Comparison of ENCODE assay signal across 8 cellular contexts in the genomic region with DNA sequence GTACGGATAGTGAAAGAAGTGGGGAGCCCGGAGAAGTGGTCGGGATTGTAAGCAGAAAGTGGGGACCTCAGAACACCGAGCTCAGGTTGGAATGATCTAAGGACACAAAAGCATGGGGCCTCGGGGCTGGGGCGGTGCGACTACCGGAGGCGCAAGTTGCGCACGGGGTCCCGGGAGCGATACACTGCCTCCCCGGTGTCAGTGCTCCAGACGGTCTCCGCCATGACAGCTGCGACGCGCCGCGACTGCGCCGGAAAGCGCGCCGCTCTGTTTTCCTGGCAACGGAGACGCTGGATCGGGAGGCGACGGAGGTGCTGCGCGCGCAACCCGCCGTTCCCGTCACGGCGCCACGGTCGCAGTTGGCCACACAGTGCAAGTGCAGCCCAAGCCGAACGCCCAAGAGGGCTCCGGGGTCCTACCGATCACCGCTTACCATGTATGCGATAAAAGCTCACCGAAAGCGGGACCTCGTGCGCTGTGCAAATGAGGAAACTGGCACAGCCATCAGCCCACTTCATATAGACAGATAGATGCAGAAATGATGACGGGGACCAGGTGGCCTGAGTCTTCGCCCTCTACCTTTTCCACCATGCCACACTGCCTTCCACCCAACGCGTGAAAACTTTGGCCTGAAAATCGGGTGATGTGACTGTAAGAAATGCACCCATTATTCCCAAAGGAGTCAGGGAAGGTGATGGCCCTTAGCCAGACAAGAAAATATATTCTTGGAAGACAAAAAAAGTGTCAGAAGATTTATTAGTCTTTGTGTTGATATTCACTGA. TPM values are rescaled to one million over a fixed set of nuclear protein-coding genes. Genes with fewer than 3 reads are reported as not detected.
A peak's percentile ranks its signal among the peaks of the same experiment; 100 is the strongest.
DNase-seq lines count a peak whose midpoint lies in the region; ATAC-seq, FAIRE-seq and TF ChIP-seq lines count a peak whose summit lies in the region.

TSS of gene MKS1 (minus strand) at position 249 of the 782 bp plus-strand sequence. CDS start at position 224, 25 bp downstream.

- no peaks in the 10 kb centered on the region for H3K27me3 ChIP-seq in psoas muscle (ENCODE audit: insufficient read depth in 3 of 3, low read length in 2 of 3)

- peak within 1 kb of the TSS; percentile 78 for H3K27ac ChIP-seq in psoas muscle

- peaks cover 18% of the 10 kb centered on the region for H3K4me1 Mint-ChIP-seq in T-helper 1 cell treated with Interleukin-12 subunit alpha and Interleukin-12 subunit beta and Interleukin-4 antibody, amounts not matched to agents 30 μg/mL and 1 μg/mL, for 36 hours (ENCODE audit: low read depth)

- H3K9me3 Mint-ChIP-seq in T-helper 1 cell treated with Interleukin-12 subunit alpha and Interleukin-12 subunit beta and Interleukin-4 antibody, amounts not matched to agents 30 μg/mL and 1 μg/mL, for 36 hours: no peaks in the 10 kb centered on the region

- peak; percentile 86 for DNase-seq in NCI-H1694 (lab: John Stamatoyannopoulos, UW)
- peak; percentile 53 to 98 (median 88) for DNase-seq in amygdala (lab: John Stamatoyannopoulos, UW)
- peak; percentile 98 for DNase-seq in left ventricle myocardium superior
- peak; percentile 96 to 98 for DNase-seq in psoas muscle
- peak; percentile 100 for DNase-seq in urothelium cell line (ENCODE audit: low spot score)

- H3K4me3 ChIP-seq in psoas muscle: peak within 1 kb of the TSS; percentile 85

- peaks cover 16% of the 10 kb centered on the region for H3K27me3 Mint-ChIP-seq in T-helper 1 cell treated with Interleukin-12 subunit alpha and Interleukin-12 subunit beta and Interleukin-4 antibody, amounts not matched to agents 30 μg/mL and 1 μg/mL, for 36 hours (ENCODE audit: low read depth)

- no peaks in the 10 kb centered on the region for H3K9me3 ChIP-seq in psoas muscle

- H3K36me3 Mint-ChIP-seq in T-helper 1 cell treated with Interleukin-12 subunit alpha and Interleukin-12 subunit beta and Interleukin-4 antibody, amounts not matched to agents 30 μg/mL and 1 μg/mL, for 36 hours (ENCODE audit: low read depth): no peaks in the 10 kb centered on the region

- TF ChIP-seq CTCF in psoas muscle (IDR thresholded peaks at IDR 0.05): peak; percentile 76

- 1 to 3% (median 1%) methylated on average over 47 to 56 of the region's 56 CpGs for WGBS in psoas muscle, 3 donors

- intact Hi-C loops in left ventricle myocardium superior (cut with micrococcal nuclease) (no loop called here), psoas muscle (cut with DNase I) (no loop called here)

- H3K36me3 ChIP-seq in psoas muscle (ENCODE audit: insufficient read depth in 1 of 2, low read depth in 1 of 2): peaks cover 0 to 33% of the 10 kb centered on the region in 2 donors

- FAIRE-seq in urothelium cell line (lab: Jason Lieb, UNC): peak; percentile 99

- H3K4me1 ChIP-seq in psoas muscle: no peaks in the 10 kb centered on the region

- H3K4me3 Mint-ChIP-seq in T-helper 1 cell treated with Interleukin-12 subunit alpha and Interleukin-12 subunit beta and Interleukin-4 antibody, amounts not matched to agents 30 μg/mL and 1 μg/mL, for 36 hours: peak within 1 kb of the TSS; percentile 92

- ATAC-seq in GM18498 (IDR thresholded peaks at IDR 0.05; ENCODE audit: unreplicated experiment) (peak; percentile 96), HG02885 (IDR thresholded peaks at IDR 0.05; ENCODE audit: poor library complexity, unreplicated experiment) (peak; percentile 97), left ventricle myocardium superior (peak; percentile 99), psoas muscle (peak; percentile 100)

- H3K27ac Mint-ChIP-seq in T-helper 1 cell treated with Interleukin-12 subunit alpha and Interleukin-12 subunit beta and Interleukin-4 antibody, amounts not matched to agents 30 μg/mL and 1 μg/mL, for 36 hours: peak within 1 kb of the TSS; percentile 93

RNA-seq across cellular contexts. Expression of gene MKS1, which starts in this region (rescaled TPM):
- 10.1 TPM for total RNA-seq in left ventricle myocardium superior
- total RNA-seq in psoas muscle: 1 to 10 TPM; 5.5 to 6.9 (median 6.0) TPM
- polyA plus RNA-seq in psoas muscle: 1 to 10 TPM; 4.2 to 4.7 (median 4.4) TPM

Comparison
In these comparisons a context has a peak if more than half of its experiments do, and no peak if none do; other contexts are left out.
1. Peak in every context shown above with its lines: DNase-seq, ATAC-seq, H3K4me3 ChIP-seq and H3K27ac ChIP-seq.